Comparison of ENCODE assay signal across 18 cellular contexts in genomic region chr5:161372682-161373344, GRCh38.
DNase-seq lines count a peak whose midpoint lies in the region; ATAC-seq and TF ChIP-seq lines count a peak whose summit lies in the region.
"Had no signal": no experiment of that assay in that cellular context is flagged by ENCODE, and none has a peak within 500 bp of the region (broad histone marks: within the 10 kb centered on the region; RNA-seq: fewer than 3 reads in every experiment).

No MANE protein-coding gene starts in this region.

- no peak overlapping the region for H3K4me3 Mint-ChIP-seq in stimulated activated memory B cell treated with anti-CD40 and anti-IgM and Interleukin-4, amounts not matched to agents 10 μg/mL and 1 μg/mL and 100 μg/mL, for 72 hours
- H3K4me3 Mint-ChIP-seq: CD4-positive, alpha-beta memory T cell; endodermal cell had no signal

- H3K9me3 ChIP-seq in esophagus muscularis mucosa = no peaks in the 10 kb centered on the region

- no peaks in the 10 kb centered on the region for H3K4me1 ChIP-seq in esophagus muscularis mucosa

- H3K9me3 Mint-ChIP-seq in stimulated activated memory B cell treated with anti-CD40 and anti-IgM and Interleukin-4, amounts not matched to agents 10 μg/mL and 1 μg/mL and 100 μg/mL, for 72 hours = peaks cover 2% of the 10 kb centered on the region
- H3K9me3 Mint-ChIP-seq: CD4-positive, alpha-beta memory T cell; endodermal cell had no signal

- H3K4me3 ChIP-seq in esophagus muscularis mucosa = no peak overlapping the region
- H3K4me3 ChIP-seq: cardiac muscle cell had no signal

- DNase-seq in Ammon's horn (ENCODE audit: low spot score) = peak; percentile 30
- DNase-seq in esophagus muscularis mucosa (ENCODE audit: extremely low spot score) = no peak
- no peak for DNase-seq in activated CD4-positive, alpha-beta T cell treated with anti-CD3 and anti-CD28 coated beads, Interleukin-2, amount 50 U/mL, for 4 hours
- DNase-seq: activated CD4-positive, CD25-positive, alpha-beta regulatory T cell; CD4-positive, alpha-beta memory T cell; endodermal cell; foreskin fibroblast; mesendoderm; NCI-H1417; NCI-H748 treated with DMSO at 0.1 percent for 48 hours; T-helper 1 cell had no signal

- H3K27ac ChIP-seq in esophagus muscularis mucosa (replicated peaks in 1 of 4) = no peak overlapping the region
- H3K27ac ChIP-seq: cardiac muscle cell had no signal

- H3K27me3 Mint-ChIP-seq in stimulated activated memory B cell treated with anti-CD40 and anti-IgM and Interleukin-4, amounts not matched to agents 10 μg/mL and 1 μg/mL and 100 μg/mL, for 72 hours = no peaks in the 10 kb centered on the region
- H3K27me3 Mint-ChIP-seq: CD4-positive, alpha-beta memory T cell had no signal

- no peak for TF ChIP-seq POLR2A in esophagus muscularis mucosa (IDR thresholded peaks at IDR 0.05; ENCODE audit: low read depth)

- TF ChIP-seq CTCF in esophagus muscularis mucosa (IDR thresholded peaks at IDR 0.05) = no peak

- H3K36me3 Mint-ChIP-seq in stimulated activated memory B cell treated with anti-CD40 and anti-IgM and Interleukin-4, amounts not matched to agents 10 μg/mL and 1 μg/mL and 100 μg/mL, for 72 hours = no peaks in the 10 kb centered on the region
- H3K36me3 Mint-ChIP-seq: activated naive CD4-positive, alpha-beta T cell treated with anti-CD3 and anti-CD28 coated beads, Interleukin-2, amount 50 U/mL, for 72 hours; CD4-positive, alpha-beta memory T cell had no signal

- no peaks in the 10 kb centered on the region for H3K4me1 Mint-ChIP-seq in stimulated activated memory B cell treated with anti-CD40 and anti-IgM and Interleukin-4, amounts not matched to agents 10 μg/mL and 1 μg/mL and 100 μg/mL, for 72 hours
- H3K4me1 Mint-ChIP-seq: CD4-positive, alpha-beta memory T cell had no signal

- peak; percentile 67 for ATAC-seq in GM19025 (IDR thresholded peaks at IDR 0.05; ENCODE audit: low read depth, unreplicated experiment)
- peak; percentile 67 for ATAC-seq in HG02840 (IDR thresholded peaks at IDR 0.05; ENCODE audit: low FRiP score, unreplicated experiment)
- peak; percentile 64 for ATAC-seq in HG03565 (IDR thresholded peaks at IDR 0.05; ENCODE audit: unreplicated experiment)
- no peak for ATAC-seq in stimulated activated memory B cell treated with anti-CD40 and anti-IgM and Interleukin-4, amounts not matched to agents 10 μg/mL and 1 μg/mL and 100 μg/mL, for 72 hours
- no peak for ATAC-seq in GM19467 (IDR thresholded peaks at IDR 0.05; ENCODE audit: unreplicated experiment)
- ATAC-seq: activated naive CD4-positive, alpha-beta T cell treated with anti-CD3 and anti-CD28 coated beads, Interleukin-2, amount 50 U/mL, for 72 hours had no signal

- H3K27me3 ChIP-seq in esophagus muscularis mucosa = no peaks in the 10 kb centered on the region
- H3K27me3 ChIP-seq: cardiac muscle cell had no signal

- WGBS in esophagus muscularis mucosa = 47% methylated on average over 2 of the region's 2 CpGs

- no peak overlapping the region for H3K27ac Mint-ChIP-seq in stimulated activated memory B cell treated with anti-CD40 and anti-IgM and Interleukin-4, amounts not matched to agents 10 μg/mL and 1 μg/mL and 100 μg/mL, for 72 hours
- H3K27ac Mint-ChIP-seq: activated naive CD4-positive, alpha-beta T cell treated with anti-CD3 and anti-CD28 coated beads, Interleukin-2, amount 50 U/mL, for 72 hours; CD4-positive, alpha-beta memory T cell; endodermal cell had no signal

- no peak for TF ChIP-seq EP300 in esophagus muscularis mucosa (IDR thresholded peaks at IDR 0.05)

- H3K36me3 ChIP-seq in esophagus muscularis mucosa = no peaks in the 10 kb centered on the region
- H3K36me3 ChIP-seq: cardiac muscle cell had no signal

- intact Hi-C loops in esophagus muscularis mucosa (cut with DNase I) = no loop called here

Comparison
In these comparisons a context has a peak if more than half of its experiments do, and no peak if none do; other contexts are left out.
1. ATAC-seq: peak in GM19025 (single experiment), HG02840 (single experiment) and HG03565 (single experiment); none in stimulated activated memory B cell treated with anti-CD40 and anti-IgM and Interleukin-4, amounts not matched to agents 10 μg/mL and 1 μg/mL and 100 μg/mL, for 72 hours (single experiment) and GM19467 (single experiment).